Comparison of ENCODE assay signal across 2 cellular contexts in the genomic region with DNA sequence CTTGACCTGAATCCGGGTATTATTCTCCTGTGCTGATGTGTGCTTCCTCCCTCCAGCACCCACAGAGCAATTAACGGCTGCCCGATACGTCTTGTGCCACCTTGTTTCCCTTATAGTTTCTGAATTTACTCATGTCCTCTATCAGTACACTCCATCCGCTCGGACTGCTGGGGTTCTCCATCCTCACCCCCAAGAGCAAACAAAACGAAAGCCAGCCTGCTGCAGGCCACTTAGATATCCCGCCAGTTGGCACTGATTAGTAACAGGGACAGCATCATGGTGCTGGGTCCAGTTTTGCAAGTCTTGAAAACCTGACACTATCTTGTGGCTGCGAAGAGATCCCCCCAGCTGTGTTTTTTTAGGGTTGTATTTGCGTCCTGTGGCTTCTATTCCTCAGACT.
TF ChIP-seq lines count a peak whose summit lies in the region.

No MANE protein-coding gene starts in this region.

TF ChIP-seq in HCT116, 20 proteins besides CTCF, POLR2A, EP300 and RAD21:
- TF ChIP-seq, protein P1, sequence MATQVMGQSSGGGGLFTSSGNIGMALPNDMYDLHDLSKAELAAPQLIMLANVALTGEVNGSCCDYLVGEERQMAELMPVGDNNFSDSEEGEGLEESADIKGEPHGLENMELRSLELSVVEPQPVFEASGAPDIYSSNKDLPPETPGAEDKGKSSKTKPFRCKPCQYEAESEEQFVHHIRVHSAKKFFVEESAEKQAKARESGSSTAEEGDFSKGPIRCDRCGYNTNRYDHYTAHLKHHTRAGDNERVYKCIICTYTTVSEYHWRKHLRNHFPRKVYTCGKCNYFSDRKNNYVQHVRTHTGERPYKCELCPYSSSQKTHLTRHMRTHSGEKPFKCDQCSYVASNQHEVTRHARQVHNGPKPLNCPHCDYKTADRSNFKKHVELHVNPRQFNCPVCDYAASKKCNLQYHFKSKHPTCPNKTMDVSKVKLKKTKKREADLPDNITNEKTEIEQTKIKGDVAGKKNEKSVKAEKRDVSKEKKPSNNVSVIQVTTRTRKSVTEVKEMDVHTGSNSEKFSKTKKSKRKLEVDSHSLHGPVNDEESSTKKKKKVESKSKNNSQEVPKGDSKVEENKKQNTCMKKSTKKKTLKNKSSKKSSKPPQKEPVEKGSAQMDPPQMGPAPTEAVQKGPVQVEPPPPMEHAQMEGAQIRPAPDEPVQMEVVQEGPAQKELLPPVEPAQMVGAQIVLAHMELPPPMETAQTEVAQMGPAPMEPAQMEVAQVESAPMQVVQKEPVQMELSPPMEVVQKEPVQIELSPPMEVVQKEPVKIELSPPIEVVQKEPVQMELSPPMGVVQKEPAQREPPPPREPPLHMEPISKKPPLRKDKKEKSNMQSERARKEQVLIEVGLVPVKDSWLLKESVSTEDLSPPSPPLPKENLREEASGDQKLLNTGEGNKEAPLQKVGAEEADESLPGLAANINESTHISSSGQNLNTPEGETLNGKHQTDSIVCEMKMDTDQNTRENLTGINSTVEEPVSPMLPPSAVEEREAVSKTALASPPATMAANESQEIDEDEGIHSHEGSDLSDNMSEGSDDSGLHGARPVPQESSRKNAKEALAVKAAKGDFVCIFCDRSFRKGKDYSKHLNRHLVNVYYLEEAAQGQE (IDR thresholded peaks at IDR 0.05; ENCODE audit: low read depth), result no peak
- TF ChIP-seq, protein P2, sequence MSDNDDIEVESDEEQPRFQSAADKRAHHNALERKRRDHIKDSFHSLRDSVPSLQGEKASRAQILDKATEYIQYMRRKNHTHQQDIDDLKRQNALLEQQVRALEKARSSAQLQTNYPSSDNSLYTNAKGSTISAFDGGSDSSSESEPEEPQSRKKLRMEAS (IDR thresholded peaks at IDR 0.05), result no peak
- TF ChIP-seq, protein P3, sequence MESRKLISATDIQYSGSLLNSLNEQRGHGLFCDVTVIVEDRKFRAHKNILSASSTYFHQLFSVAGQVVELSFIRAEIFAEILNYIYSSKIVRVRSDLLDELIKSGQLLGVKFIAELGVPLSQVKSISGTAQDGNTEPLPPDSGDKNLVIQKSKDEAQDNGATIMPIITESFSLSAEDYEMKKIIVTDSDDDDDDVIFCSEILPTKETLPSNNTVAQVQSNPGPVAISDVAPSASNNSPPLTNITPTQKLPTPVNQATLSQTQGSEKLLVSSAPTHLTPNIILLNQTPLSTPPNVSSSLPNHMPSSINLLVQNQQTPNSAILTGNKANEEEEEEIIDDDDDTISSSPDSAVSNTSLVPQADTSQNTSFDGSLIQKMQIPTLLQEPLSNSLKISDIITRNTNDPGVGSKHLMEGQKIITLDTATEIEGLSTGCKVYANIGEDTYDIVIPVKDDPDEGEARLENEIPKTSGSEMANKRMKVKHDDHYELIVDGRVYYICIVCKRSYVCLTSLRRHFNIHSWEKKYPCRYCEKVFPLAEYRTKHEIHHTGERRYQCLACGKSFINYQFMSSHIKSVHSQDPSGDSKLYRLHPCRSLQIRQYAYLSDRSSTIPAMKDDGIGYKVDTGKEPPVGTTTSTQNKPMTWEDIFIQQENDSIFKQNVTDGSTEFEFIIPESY (IDR thresholded peaks at IDR 0.05; ENCODE audit: extremely low read depth, insufficient replicate concordance, low read length), result no peak
- no peak for TF ChIP-seq EGR1 (IDR thresholded peaks at IDR 0.05; ENCODE audit: low read depth)
- no peak for TF ChIP-seq POLR2AphosphoS5 (IDR thresholded peaks at IDR 0.05; ENCODE audit: low read depth, low read length)

TF ChIP-seq in WTC11, 78 proteins besides CTCF, POLR2A, EP300 and RAD21 (continued from another document):
- TF ChIP-seq, protein P4, sequence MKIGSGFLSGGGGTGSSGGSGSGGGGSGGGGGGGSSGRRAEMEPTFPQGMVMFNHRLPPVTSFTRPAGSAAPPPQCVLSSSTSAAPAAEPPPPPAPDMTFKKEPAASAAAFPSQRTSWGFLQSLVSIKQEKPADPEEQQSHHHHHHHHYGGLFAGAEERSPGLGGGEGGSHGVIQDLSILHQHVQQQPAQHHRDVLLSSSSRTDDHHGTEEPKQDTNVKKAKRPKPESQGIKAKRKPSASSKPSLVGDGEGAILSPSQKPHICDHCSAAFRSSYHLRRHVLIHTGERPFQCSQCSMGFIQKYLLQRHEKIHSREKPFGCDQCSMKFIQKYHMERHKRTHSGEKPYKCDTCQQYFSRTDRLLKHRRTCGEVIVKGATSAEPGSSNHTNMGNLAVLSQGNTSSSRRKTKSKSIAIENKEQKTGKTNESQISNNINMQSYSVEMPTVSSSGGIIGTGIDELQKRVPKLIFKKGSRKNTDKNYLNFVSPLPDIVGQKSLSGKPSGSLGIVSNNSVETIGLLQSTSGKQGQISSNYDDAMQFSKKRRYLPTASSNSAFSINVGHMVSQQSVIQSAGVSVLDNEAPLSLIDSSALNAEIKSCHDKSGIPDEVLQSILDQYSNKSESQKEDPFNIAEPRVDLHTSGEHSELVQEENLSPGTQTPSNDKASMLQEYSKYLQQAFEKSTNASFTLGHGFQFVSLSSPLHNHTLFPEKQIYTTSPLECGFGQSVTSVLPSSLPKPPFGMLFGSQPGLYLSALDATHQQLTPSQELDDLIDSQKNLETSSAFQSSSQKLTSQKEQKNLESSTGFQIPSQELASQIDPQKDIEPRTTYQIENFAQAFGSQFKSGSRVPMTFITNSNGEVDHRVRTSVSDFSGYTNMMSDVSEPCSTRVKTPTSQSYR (CRISPR knock-in tag; IDR thresholded peaks at IDR 0.05), result no peak
- TF ChIP-seq SMAD3 (CRISPR knock-in tag; IDR thresholded peaks at IDR 0.05; ENCODE audit: borderline replicate concordance) (no peak), ZNF232 (CRISPR knock-in tag; IDR thresholded peaks at IDR 0.05) (no peak), NFE2L1 (CRISPR knock-in tag; IDR thresholded peaks at IDR 0.05) (no peak), SOX15 (CRISPR knock-in tag; IDR thresholded peaks at IDR 0.05) (no peak), NFYB (CRISPR knock-in tag; conservative IDR thresholded peaks at IDR 0.05; ENCODE audit: low read depth) (no peak), NFATC4 (CRISPR knock-in tag; IDR thresholded peaks at IDR 0.05) (no peak), ZNF416 (CRISPR knock-in tag; IDR thresholded peaks at IDR 0.05) (no peak)
- TF ChIP-seq, protein P5, sequence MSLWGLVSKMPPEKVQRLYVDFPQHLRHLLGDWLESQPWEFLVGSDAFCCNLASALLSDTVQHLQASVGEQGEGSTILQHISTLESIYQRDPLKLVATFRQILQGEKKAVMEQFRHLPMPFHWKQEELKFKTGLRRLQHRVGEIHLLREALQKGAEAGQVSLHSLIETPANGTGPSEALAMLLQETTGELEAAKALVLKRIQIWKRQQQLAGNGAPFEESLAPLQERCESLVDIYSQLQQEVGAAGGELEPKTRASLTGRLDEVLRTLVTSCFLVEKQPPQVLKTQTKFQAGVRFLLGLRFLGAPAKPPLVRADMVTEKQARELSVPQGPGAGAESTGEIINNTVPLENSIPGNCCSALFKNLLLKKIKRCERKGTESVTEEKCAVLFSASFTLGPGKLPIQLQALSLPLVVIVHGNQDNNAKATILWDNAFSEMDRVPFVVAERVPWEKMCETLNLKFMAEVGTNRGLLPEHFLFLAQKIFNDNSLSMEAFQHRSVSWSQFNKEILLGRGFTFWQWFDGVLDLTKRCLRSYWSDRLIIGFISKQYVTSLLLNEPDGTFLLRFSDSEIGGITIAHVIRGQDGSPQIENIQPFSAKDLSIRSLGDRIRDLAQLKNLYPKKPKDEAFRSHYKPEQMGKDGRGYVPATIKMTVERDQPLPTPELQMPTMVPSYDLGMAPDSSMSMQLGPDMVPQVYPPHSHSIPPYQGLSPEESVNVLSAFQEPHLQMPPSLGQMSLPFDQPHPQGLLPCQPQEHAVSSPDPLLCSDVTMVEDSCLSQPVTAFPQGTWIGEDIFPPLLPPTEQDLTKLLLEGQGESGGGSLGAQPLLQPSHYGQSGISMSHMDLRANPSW (CRISPR knock-in tag; conservative IDR thresholded peaks at IDR 0.05; ENCODE audit: low read depth), result no peak
- TF ChIP-seq, protein P6, sequence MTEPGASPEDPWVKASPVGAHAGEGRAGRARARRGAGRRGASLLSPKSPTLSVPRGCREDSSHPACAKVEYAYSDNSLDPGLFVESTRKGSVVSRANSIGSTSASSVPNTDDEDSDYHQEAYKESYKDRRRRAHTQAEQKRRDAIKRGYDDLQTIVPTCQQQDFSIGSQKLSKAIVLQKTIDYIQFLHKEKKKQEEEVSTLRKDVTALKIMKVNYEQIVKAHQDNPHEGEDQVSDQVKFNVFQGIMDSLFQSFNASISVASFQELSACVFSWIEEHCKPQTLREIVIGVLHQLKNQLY (CRISPR knock-in tag; IDR thresholded peaks at IDR 0.05), result no peak
- TF ChIP-seq, protein P7, sequence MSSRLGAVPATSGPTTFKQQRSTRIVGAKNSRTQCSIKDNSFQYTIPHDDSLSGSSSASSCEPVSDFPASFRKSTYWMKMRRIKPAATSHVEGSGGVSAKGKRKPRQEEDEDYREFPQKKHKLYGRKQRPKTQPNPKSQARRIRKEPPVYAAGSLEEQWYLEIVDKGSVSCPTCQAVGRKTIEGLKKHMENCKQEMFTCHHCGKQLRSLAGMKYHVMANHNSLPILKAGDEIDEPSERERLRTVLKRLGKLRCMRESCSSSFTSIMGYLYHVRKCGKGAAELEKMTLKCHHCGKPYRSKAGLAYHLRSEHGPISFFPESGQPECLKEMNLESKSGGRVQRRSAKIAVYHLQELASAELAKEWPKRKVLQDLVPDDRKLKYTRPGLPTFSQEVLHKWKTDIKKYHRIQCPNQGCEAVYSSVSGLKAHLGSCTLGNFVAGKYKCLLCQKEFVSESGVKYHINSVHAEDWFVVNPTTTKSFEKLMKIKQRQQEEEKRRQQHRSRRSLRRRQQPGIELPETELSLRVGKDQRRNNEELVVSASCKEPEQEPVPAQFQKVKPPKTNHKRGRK (CRISPR knock-in tag; IDR thresholded peaks at IDR 0.05; ENCODE audit: borderline replicate concordance), result no peak
